8 cellular contexts compared by ENCODE assay signal in the genomic region with DNA sequence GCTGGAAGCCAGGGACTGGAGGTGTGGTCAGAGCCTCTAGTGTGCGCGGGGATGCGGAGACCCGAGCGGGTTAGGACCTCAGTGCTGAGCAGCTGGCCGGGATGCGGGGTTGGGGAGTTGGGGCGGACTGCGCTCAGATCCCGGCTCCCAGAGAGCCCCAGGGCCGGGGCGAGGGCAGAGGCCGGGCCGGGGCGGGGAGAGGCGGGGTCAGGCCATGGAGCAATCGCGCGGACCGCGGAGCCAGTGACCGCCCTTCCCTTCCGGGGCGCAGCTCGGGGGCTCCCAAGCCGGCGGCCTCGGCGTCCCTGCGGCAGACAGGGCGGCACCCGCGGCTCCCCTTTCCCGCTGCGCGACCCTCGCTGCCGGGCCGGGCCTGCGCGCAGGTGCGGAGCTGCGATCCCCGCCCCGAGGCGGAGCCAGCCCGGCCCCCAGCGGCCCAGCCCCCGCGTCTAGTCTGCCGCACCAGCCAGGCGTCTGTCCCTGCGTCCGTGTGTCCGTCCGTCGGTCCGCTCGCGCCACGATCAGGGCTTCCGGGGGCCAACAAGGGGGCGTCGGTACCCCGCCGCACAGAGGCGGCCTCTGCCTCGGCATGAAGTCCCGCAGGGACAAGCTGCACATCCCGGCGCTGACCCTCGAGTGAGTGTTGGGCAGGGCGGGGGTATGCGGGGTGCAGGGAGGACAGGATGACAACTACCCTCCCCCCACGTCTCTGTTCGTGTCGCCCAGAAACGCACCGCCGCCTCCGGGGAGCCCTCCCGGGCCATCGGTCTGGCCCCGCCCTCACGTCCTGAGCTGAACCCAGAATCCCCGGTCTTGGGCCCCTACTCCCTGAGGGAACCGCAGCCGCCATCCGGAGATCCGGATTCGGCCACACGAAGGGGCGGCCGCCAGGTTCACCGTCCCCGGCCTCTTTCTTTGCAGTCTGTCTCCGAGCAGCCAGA. TPM values are rescaled to one million over a fixed set of nuclear protein-coding genes. Genes with fewer than 3 reads are reported as not detected.
DNase-seq lines count a peak whose midpoint lies in the region; ATAC-seq and TF ChIP-seq lines count a peak whose summit lies in the region.

No MANE protein-coding gene starts in this region.

- H3K9ac ChIP-seq in SU-DHL-6 (ENCODE audit: low read length), result peak overlapping the region; percentile 71

- H3K36me3 ChIP-seq in A673 (ENCODE audit: insufficient read depth, low read length, poor library complexity, severe bottlenecking), result no peaks in the 10 kb centered on the region
- no peaks in the 10 kb centered on the region for H3K36me3 ChIP-seq in SU-DHL-6 (ENCODE audit: low read length)
- H3K36me3 ChIP-seq in left lung, result peaks cover 0 to 18% of the 10 kb centered on the region in 2 donors

- peak; percentile 52 for ATAC-seq in central memory CD8-positive, alpha-beta T cell (replicated peaks; ENCODE audit: extremely low read depth, poor library complexity, severe bottlenecking)
- ATAC-seq in left lung (peak; percentile 72), HG02642 (IDR thresholded peaks at IDR 0.05; ENCODE audit: poor library complexity, unreplicated experiment) (no peak)

- peaks cover 3% of the 10 kb centered on the region for H3K36me3 Mint-ChIP-seq in central memory CD8-positive, alpha-beta T cell (ENCODE audit: insufficient read depth)

- H3K79me2 ChIP-seq in SU-DHL-6 (ENCODE audit: insufficient read depth, low read length), result peaks cover 3% of the 10 kb centered on the region; the same call in 1 of the 2 replicates

- TF ChIP-seq CTCF in A673 (conservative IDR thresholded peaks at IDR 0.05; ENCODE audit: low read depth, low read length) (no peak), SU-DHL-6 (IDR thresholded peaks at IDR 0.05; ENCODE audit: insufficient read depth, low read length, poor library complexity, severe bottlenecking) (no peak), left lung (IDR thresholded peaks at IDR 0.05) (no peak)

- BruUV-seq in A673 (replicated peaks; lab: Mats Ljungman, UMichigan), result no TSS peak

- H3K4me3 Mint-ChIP-seq in central memory CD8-positive, alpha-beta T cell, result peak overlapping the region; percentile 80

- no peak overlapping the region for H3K27ac ChIP-seq in A673 (ENCODE audit: low read depth, low read length, poor library complexity, severe bottlenecking)
- H3K27ac ChIP-seq in SU-DHL-6 (ENCODE audit: low read depth, low read length), result peak overlapping the region; percentile 87
- peak overlapping the region; percentile 49 to 86 for H3K27ac ChIP-seq in left lung

- no peaks in the 10 kb centered on the region for H4K20me1 ChIP-seq in SU-DHL-6 (ENCODE audit: low read depth, low read length)

- no peaks in the 10 kb centered on the region for H3K27me3 Mint-ChIP-seq in central memory CD8-positive, alpha-beta T cell

- no peaks in the 10 kb centered on the region for H3K9me3 Mint-ChIP-seq in central memory CD8-positive, alpha-beta T cell

- H3K27me3 ChIP-seq in A673 (replicated peaks; ENCODE audit: insufficient read depth, low read depth, low read length, poor library complexity) (no peaks in the 10 kb centered on the region), SU-DHL-6 (ENCODE audit: low read length) (no peaks in the 10 kb centered on the region), left lung (peaks cover 0 to 19% of the 10 kb centered on the region in 2 donors)

- H3K9me2 ChIP-seq in SU-DHL-6 (replicated peaks; ENCODE audit: insufficient read depth, low read length), result no peaks in the 10 kb centered on the region

- peak overlapping the region; percentile 85 for H3K27ac Mint-ChIP-seq in central memory CD8-positive, alpha-beta T cell (ENCODE audit: low read depth)

- peaks cover 10% of the 10 kb centered on the region for H3K4me1 Mint-ChIP-seq in central memory CD8-positive, alpha-beta T cell

- CTCF ChIA-PET in A673 (lab: Charles Lee), result interaction anchor here (0.6 kb wide), 1 partner anchor 160 kb away, joined by 9 read pairs; no protein-coding TSS in a partner anchor

- no peak overlapping the region for H2AFZ ChIP-seq in SU-DHL-6 (ENCODE audit: low read depth, low read length, severe bottlenecking)

- H3K4me1 ChIP-seq in A673 (ENCODE audit: insufficient read depth, low read length, poor library complexity, severe bottlenecking), result peaks cover 6% of the 10 kb centered on the region
- peaks cover 4 to 66% of the 10 kb centered on the region in 2 donors for H3K4me1 ChIP-seq in left lung

- peak overlapping the region; percentile 91 for H3K4me2 ChIP-seq in SU-DHL-6 (ENCODE audit: low read depth, low read length, poor library complexity, severe bottlenecking)

- H3K4me3 ChIP-seq in A673 (ENCODE audit: low read depth, low read length, poor library complexity, severe bottlenecking) (peak overlapping the region; percentile 61), SU-DHL-6 (ENCODE audit: insufficient read depth, low read length, poor library complexity, severe bottlenecking) (peak overlapping the region; percentile 70), left lung (peak overlapping the region; percentile 54 to 74)

- DNase-seq in A673 (ENCODE audit: low spot score), result no peak
- DNase-seq in GM19238 (ENCODE audit: insufficient read length, low spot score), result peak; percentile 61
- DNase-seq in central memory CD8-positive, alpha-beta T cell (ENCODE audit: low spot score in 2 of 2), result no peak
- DNase-seq in left lung, result peak; percentile 75 to 97
- DNase-seq in stimulated activated CD8-positive, alpha-beta memory T cell treated with anti-CD3 and anti-CD28 coated beads, Interleukin-15, amount 100 ng/mL, for 24 hours (ENCODE audit: low read depth), result peak; percentile 36
- DNase-seq in DMS153 treated with DMSO at 0.1 percent for 48 hours (lab: John Stamatoyannopoulos, UW; ENCODE audit: unreplicated experiment), result no peak

- peaks cover 48% of the 10 kb centered on the region for H3F3A ChIP-seq in SU-DHL-6 (ENCODE audit: insufficient read depth)

- no peaks in the 10 kb centered on the region for H3K9me3 ChIP-seq in A673 (ENCODE audit: low read depth, low read length, poor library complexity, severe bottlenecking)
- no peaks in the 10 kb centered on the region for H3K9me3 ChIP-seq in SU-DHL-6 (ENCODE audit: insufficient read depth, low read length)
- H3K9me3 ChIP-seq in left lung, result no peaks in the 10 kb centered on the region

- POLR2A ChIA-PET in A673 (lab: Charles Lee; ENCODE audit: low non-redundant PET), result no interaction called here

- intact Hi-C loops in A673 (cut with micrococcal nuclease; ENCODE audit: unreplicated experiment) (loop anchor here (5.0 kb wide), 2 partner anchors 42 to 57 kb away; a partner anchor contains a TSS), left lung (cut with DNase I) (loop anchor here in 1 of 2 donors (5.0 kb wide), 1 partner anchor 57 kb away; no protein-coding TSS in a partner anchor)

RNA-seq across cellular contexts. Expression of a gene that starts 12.4 kb away (rescaled TPM):
- total RNA-seq in A673 (2021), result 5.1 and 7.9 TPM in 2 replicates
- 10 to 100 TPM; 17.0 to 30.3 TPM for total RNA-seq in left lung

RNA-seq across cellular contexts. Expression of a gene that starts 23.3 kb away (rescaled TPM):
- total RNA-seq in A673 (2021) (not detected in 2 replicates), left lung (1 to 10 TPM; 3.1 to 5.4 TPM)

RNA-seq across cellular contexts. Expression of a gene that starts 43.0 kb away (rescaled TPM):
- total RNA-seq in A673 (2021) (38.1 and 41.9 TPM in 2 replicates), left lung (10 to 100 TPM; 34.1 to 35.3 TPM)

Comparison
In these comparisons a context has a peak if more than half of its experiments do, and no peak if none do; other contexts are left out.
1. DNase-seq: peak in GM19238 (single experiment), left lung (2 of 2) and stimulated activated CD8-positive, alpha-beta memory T cell treated with anti-CD3 and anti-CD28 coated beads, Interleukin-15, amount 100 ng/mL, for 24 hours (single experiment); none in A673 (single experiment), central memory CD8-positive, alpha-beta T cell (0 of 2) and DMS153 treated with DMSO at 0.1 percent for 48 hours (single experiment).
2. Peak in every context shown above with its lines, with median percentiles within 50 percentile points of each other: H3K4me3 ChIP-seq.